2 cellular contexts compared by ENCODE assay signal in genomic region chr5:173204185-173204979, GRCh38.
TF ChIP-seq lines count a peak whose summit lies in the region.

No MANE protein-coding gene starts in this region.

TF ChIP-seq in IMR-90, 13 proteins besides CTCF, POLR2A, EP300 and RAD21:
- no peak for TF ChIP-seq CEBPB (IDR thresholded peaks at IDR 0.05; ENCODE audit: low read depth, low read length)
- TF ChIP-seq MAFK (IDR thresholded peaks at IDR 0.05; ENCODE audit: low read depth, low read length) = 0 out of 2 replicates have a peak, but pooled peaks have one; percentile 1
- peak; percentile 33 for TF ChIP-seq SMC3 (IDR thresholded peaks at IDR 0.05; ENCODE audit: low read depth, low read length)

TF ChIP-seq in GM12878, 131 proteins besides CTCF, POLR2A, EP300 and RAD21:
- TF ChIP-seq PKNOX1 (IDR thresholded peaks at IDR 0.05) (0 out of 2 replicates have a peak, but pooled peaks have one; percentile 19), SIN3A (IDR thresholded peaks at IDR 0.05; ENCODE audit: low read depth, low read length) (no peak), SMC3 (IDR thresholded peaks at IDR 0.05; ENCODE audit: borderline replicate concordance, low read length) (peak; percentile 67; the same call in 1 of the 2 replicates), SMARCA5 (IDR thresholded peaks at IDR 0.05) (peak; percentile 80), ZNF274 (IDR thresholded peaks at IDR 0.05; ENCODE audit: insufficient read depth, insufficient read length) (no peak)
TF ChIP-seq in GM12878: peak in this region for 3.
